15 cellular contexts compared by ENCODE assay signal in genomic region chr6:110331383-110331782, GRCh38. TPM values are rescaled to one million over a fixed set of nuclear protein-coding genes. Genes with fewer than 3 reads are reported as not detected.
DNase-seq lines count a peak whose midpoint lies in the region; ATAC-seq and TF ChIP-seq lines count a peak whose summit lies in the region.
"Had no signal": no experiment of that assay in that cellular context is flagged by ENCODE, and none has a peak within 500 bp of the region (broad histone marks: within the 10 kb centered on the region; RNA-seq: fewer than 3 reads in every experiment).

No MANE protein-coding gene starts in this region.

- H3K79me2 ChIP-seq in Loucy (ENCODE audit: insufficient read depth, low read length), result no peaks in the 10 kb centered on the region

- H3K9me2 ChIP-seq in Loucy (replicated peaks; ENCODE audit: low read depth, low read length), result no peaks in the 10 kb centered on the region

- no peak for ATAC-seq in GM18868 (IDR thresholded peaks at IDR 0.05; ENCODE audit: unreplicated experiment)
- no peak for ATAC-seq in GM18907 (IDR thresholded peaks at IDR 0.05; ENCODE audit: unreplicated experiment)

- DNase-seq in dorsolateral prefrontal cortex (no peak), nephron progenitor cell (no peak), type B pancreatic cell (ENCODE audit: extremely low spot score, unreplicated experiment) (no peak)
- DNase-seq in activated CD4-positive, alpha-beta T cell treated with anti-CD3 and anti-CD28 coated beads, Interleukin-2, amount 10 ng/mL, durations not matched to agents 24 days and 14 days, result no peak
- DNase-seq: CD8-positive, alpha-beta memory T cell; DND-41; GDM1; MM.1S; NCI-H1105 treated with DMSO at 0.1 percent for 48 hours; NCI-H187 had no signal

- no peaks in the 10 kb centered on the region for H3K27me3 ChIP-seq in Loucy (ENCODE audit: insufficient read depth, low read length, poor library complexity, severe bottlenecking)
- H3K27me3 ChIP-seq in dorsolateral prefrontal cortex, result no peaks in the 10 kb centered on the region
- H3K27me3 ChIP-seq: BLaER1 had no signal

- no peaks in the 10 kb centered on the region for H3K36me3 ChIP-seq in Loucy (ENCODE audit: insufficient read depth, low read length)
- H3K36me3 ChIP-seq: BLaER1 had no signal

- H3K36me3 Mint-ChIP-seq in nephron progenitor cell (ENCODE audit: low read depth), result no peaks in the 10 kb centered on the region
- no peaks in the 10 kb centered on the region for H3K36me3 Mint-ChIP-seq in type B pancreatic cell
- no peaks in the 10 kb centered on the region for H3K36me3 Mint-ChIP-seq in activated CD4-positive, alpha-beta T cell treated with anti-CD3 and anti-CD28 coated beads, Interleukin-2, amount 10 ng/mL, durations not matched to agents 24 days and 14 days (ENCODE audit: low read depth)
- H3K36me3 Mint-ChIP-seq: CD8-positive, alpha-beta memory T cell had no signal

- H3K4me1 Mint-ChIP-seq in nephron progenitor cell (peaks cover 80% of the 10 kb centered on the region), type B pancreatic cell (ENCODE audit: unreplicated experiment) (peaks cover 65% of the 10 kb centered on the region)
- no peaks in the 10 kb centered on the region for H3K4me1 Mint-ChIP-seq in activated CD4-positive, alpha-beta T cell treated with anti-CD3 and anti-CD28 coated beads, Interleukin-2, amount 10 ng/mL, durations not matched to agents 24 days and 14 days

- H3K4me3 Mint-ChIP-seq in nephron progenitor cell, result peak overlapping the region; percentile 54
- H3K4me3 Mint-ChIP-seq in type B pancreatic cell, result peak overlapping the region; percentile 71
- no peak overlapping the region for H3K4me3 Mint-ChIP-seq in activated CD4-positive, alpha-beta T cell treated with anti-CD3 and anti-CD28 coated beads, Interleukin-2, amount 10 ng/mL, durations not matched to agents 24 days and 14 days
- H3K4me3 Mint-ChIP-seq: CD8-positive, alpha-beta memory T cell had no signal

- H2AFZ ChIP-seq in Loucy (ENCODE audit: low read length), result no peak overlapping the region

- peak overlapping the region; percentile 9 for H3K9ac ChIP-seq in Loucy (ENCODE audit: low read depth, low read length, poor library complexity, severe bottlenecking)
- H3K9ac ChIP-seq: BLaER1, GM23248 had no signal

- H3K4me1 ChIP-seq in Loucy (ENCODE audit: insufficient read depth, low read length, poor library complexity, severe bottlenecking), result peaks cover 51% of the 10 kb centered on the region
- H3K4me1 ChIP-seq: BLaER1 had no signal

- no peaks in the 10 kb centered on the region for H3F3A ChIP-seq in Loucy (ENCODE audit: low read depth)

- H3K27me3 Mint-ChIP-seq in nephron progenitor cell (ENCODE audit: low read depth, poor library complexity) (no peaks in the 10 kb centered on the region), type B pancreatic cell (no peaks in the 10 kb centered on the region)
- H3K27me3 Mint-ChIP-seq in activated CD4-positive, alpha-beta T cell treated with anti-CD3 and anti-CD28 coated beads, Interleukin-2, amount 10 ng/mL, durations not matched to agents 24 days and 14 days, result peaks cover 6% of the 10 kb centered on the region

- H3K9me3 ChIP-seq in Loucy (ENCODE audit: insufficient read depth, low read depth, low read length), result no peaks in the 10 kb centered on the region
- H3K9me3 ChIP-seq: BLaER1 had no signal

- H3K27ac Mint-ChIP-seq in nephron progenitor cell (peak overlapping the region; percentile 95), type B pancreatic cell (peak overlapping the region; percentile 80)
- H3K27ac Mint-ChIP-seq in activated CD4-positive, alpha-beta T cell treated with anti-CD3 and anti-CD28 coated beads, Interleukin-2, amount 10 ng/mL, durations not matched to agents 24 days and 14 days, result no peak overlapping the region
- H3K27ac Mint-ChIP-seq: CD8-positive, alpha-beta memory T cell had no signal

- intact Hi-C loops in dorsolateral prefrontal cortex (cut with DNase I), result no loop called here
- intact Hi-C loops in activated CD4-positive, alpha-beta T cell treated with anti-CD3 and anti-CD28 coated beads, Interleukin-2, amount 10 ng/mL, durations not matched to agents 24 days and 14 days (cut with micrococcal nuclease), result no loop called here

- no peak overlapping the region for H3K4me2 ChIP-seq in Loucy (ENCODE audit: low read depth, low read length, poor library complexity, severe bottlenecking)
- H3K4me2 ChIP-seq: BLaER1 had no signal

- peak overlapping the region in 43 of 59 donors; percentile 11 to 92 (median 83) for H3K27ac ChIP-seq in dorsolateral prefrontal cortex
- H3K27ac ChIP-seq: BLaER1, GM23248 had no signal

- H3K9me3 Mint-ChIP-seq in nephron progenitor cell (no peaks in the 10 kb centered on the region), type B pancreatic cell (no peaks in the 10 kb centered on the region)
- no peaks in the 10 kb centered on the region for H3K9me3 Mint-ChIP-seq in activated CD4-positive, alpha-beta T cell treated with anti-CD3 and anti-CD28 coated beads, Interleukin-2, amount 10 ng/mL, durations not matched to agents 24 days and 14 days
- H3K9me3 Mint-ChIP-seq: CD8-positive, alpha-beta memory T cell had no signal

- no peak overlapping the region for H3K4me3 ChIP-seq in Loucy (ENCODE audit: low read length, poor library complexity, severe bottlenecking)
- H3K4me3 ChIP-seq in dorsolateral prefrontal cortex, result no peak overlapping the region
- H3K4me3 ChIP-seq: BLaER1, GM23248 had no signal

- no peak for TF ChIP-seq CTCF in Loucy (conservative IDR thresholded peaks at IDR 0.05; ENCODE audit: low read length)
- no peak for TF ChIP-seq CTCF in dorsolateral prefrontal cortex (IDR thresholded peaks at IDR 0.05 in 54 of 56, conservative IDR thresholded peaks at IDR 0.05 in 2 of 56; ENCODE audit: low read depth in 1 of 56, partially characterized antibody in 56 of 56)
- TF ChIP-seq CTCF in nephron progenitor cell (IDR thresholded peaks at IDR 0.05), result no peak
- TF ChIP-seq CTCF in type B pancreatic cell (conservative IDR thresholded peaks at IDR 0.05), result no peak

- H4K20me1 ChIP-seq in Loucy (ENCODE audit: insufficient read depth, low read length, poor library complexity, severe bottlenecking), result no peaks in the 10 kb centered on the region
- H4K20me1 ChIP-seq: BLaER1 had no signal

RNA-seq across cellular contexts. Expression of gene METTL24, which starts 26.8 kb away (rescaled TPM):
- total RNA-seq in dorsolateral prefrontal cortex (10 to 100 TPM in 1 of 120 experiments, 1 to 10 TPM in 119; 2.2 to 10.3 (median 4.6) TPM), type B pancreatic cell (ENCODE audit: low replicate concordance) (2.0 and 10.0 TPM in 2 replicates)
- total RNA-seq in activated CD4-positive, alpha-beta T cell treated with anti-CD3 and anti-CD28 coated beads, Interleukin-2, amount 10 ng/mL, durations not matched to agents 24 days and 14 days, result not detected in 2 replicates
- total RNA-seq: GM23248 had no signal
